ENCODE assay signal across 8 cellular contexts in genomic region chr12:98397323-98398105, GRCh38.
A peak's percentile ranks its signal among the peaks of the same experiment; 100 is the strongest.
DNase-seq lines count a peak whose midpoint lies in the region; ATAC-seq, FAIRE-seq and TF ChIP-seq lines count a peak whose summit lies in the region.

No MANE protein-coding gene starts in this region.

- H3K4me3 Mint-ChIP-seq in activated CD8-positive, alpha-beta memory T cell treated with anti-CD3 and anti-CD28 coated beads, Interleukin-2, amount 10 ng/mL, durations not matched to agents 7 days and 5 days, result peak overlapping the region; percentile 71

- peaks cover 38% of the 10 kb centered on the region for H3K4me1 Mint-ChIP-seq in activated CD8-positive, alpha-beta memory T cell treated with anti-CD3 and anti-CD28 coated beads, Interleukin-2, amount 10 ng/mL, durations not matched to agents 7 days and 5 days

- no peaks in the 10 kb centered on the region for H3K9me3 Mint-ChIP-seq in activated CD8-positive, alpha-beta memory T cell treated with anti-CD3 and anti-CD28 coated beads, Interleukin-2, amount 10 ng/mL, durations not matched to agents 7 days and 5 days (ENCODE audit: low read depth)

- peak; percentile 92 for ATAC-seq in activated CD8-positive, alpha-beta memory T cell treated with anti-CD3 and anti-CD28 coated beads, Interleukin-2, amount 10 ng/mL, durations not matched to agents 7 days and 5 days

- peaks cover 2% of the 10 kb centered on the region for H3K36me3 Mint-ChIP-seq in activated CD8-positive, alpha-beta memory T cell treated with anti-CD3 and anti-CD28 coated beads, Interleukin-2, amount 10 ng/mL, durations not matched to agents 7 days and 5 days

- peak overlapping the region; percentile 73 for H3K27ac Mint-ChIP-seq in activated CD8-positive, alpha-beta memory T cell treated with anti-CD3 and anti-CD28 coated beads, Interleukin-2, amount 10 ng/mL, durations not matched to agents 7 days and 5 days

- CTCF ChIA-PET in activated CD8-positive, alpha-beta memory T cell treated with anti-CD3 and anti-CD28 coated beads, Interleukin-2, amount 10 ng/mL, durations not matched to agents 7 days and 5 days (lab: Charles Lee), result interaction anchor here (0.6 to 2.8 kb wide), 9 partner anchors 9 to 1677 kb away, joined by 3 to 8 read pairs (median 3); no protein-coding TSS in a partner anchor

- peak; percentile 59 for TF ChIP-seq CTCF in GM20000 (IDR thresholded peaks at IDR 0.05; ENCODE audit: extremely low read depth, missing control alignments)

- peak; percentile 54 for FAIRE-seq in endometrium (lab: Jason Lieb, UNC)

- DNase-seq in COR-L47 (lab: John Stamatoyannopoulos, UW) (peak; percentile 72), GM20000 (ENCODE audit: low spot score) (peak; percentile 67), HPDE6-E6E7 (ENCODE audit: extremely low spot score) (peak; percentile 66), NCI-H82 treated with DMSO at 0.1 percent for 48 hours (lab: John Stamatoyannopoulos, UW; ENCODE audit: unreplicated experiment) (peak; percentile 83), middle frontal gyrus (ENCODE audit: extremely low spot score, low spot score) (peak; percentile 77)
- peak; percentile 90 for DNase-seq in activated CD8-positive, alpha-beta memory T cell treated with anti-CD3 and anti-CD28 coated beads, Interleukin-2, amount 10 ng/mL, durations not matched to agents 7 days and 5 days
- DNase-seq in stimulated activated CD8-positive, alpha-beta memory T cell treated with anti-CD3 and anti-CD28 coated beads, Interleukin-2, amount 100 ng/mL, for 1 hour (ENCODE audit: low read depth in 2 of 2), result peak; percentile 63 to 65

- no peaks in the 10 kb centered on the region for H3K27me3 Mint-ChIP-seq in activated CD8-positive, alpha-beta memory T cell treated with anti-CD3 and anti-CD28 coated beads, Interleukin-2, amount 10 ng/mL, durations not matched to agents 7 days and 5 days

Comparison
In these comparisons a context has a peak if more than half of its experiments do, and no peak if none do; other contexts are left out.
1. Peak in every context shown above with its lines: DNase-seq and ATAC-seq.